Comparison of ENCODE assay signal across 21 cellular contexts in genomic region chr11:86513746-86514373, GRCh38.
"Had no signal": no experiment of that assay in that cellular context is flagged by ENCODE, and none has a peak within 500 bp of the region (broad histone marks: within the 10 kb centered on the region; RNA-seq: fewer than 3 reads in every experiment).

No MANE protein-coding gene starts in this region.

- H3K27me3 ChIP-seq: brain microvascular endothelial cell, gastroesophageal sphincter, right atrium auricular region, transverse colon had no signal

- H3K4me3 Mint-ChIP-seq: activated naive CD8-positive, alpha-beta T cell treated with anti-CD3 and anti-CD28 coated beads, Interleukin-2, amount 10 ng/mL, durations not matched to agents 7 days and 5 days; effector memory CD8-positive, alpha-beta T cell had no signal

- H3K9me3 ChIP-seq: gastroesophageal sphincter, right atrium auricular region, transverse colon had no signal

- ATAC-seq: gastroesophageal sphincter had no signal

- H3K4me3 ChIP-seq: gastroesophageal sphincter, right atrium auricular region, transverse colon had no signal

- H3K27me3 Mint-ChIP-seq: activated naive CD8-positive, alpha-beta T cell treated with anti-CD3 and anti-CD28 coated beads, Interleukin-2, amount 10 ng/mL, durations not matched to agents 7 days and 5 days had no signal

- H3K36me3 Mint-ChIP-seq: activated naive CD8-positive, alpha-beta T cell treated with anti-CD3 and anti-CD28 coated beads, Interleukin-2, amount 10 ng/mL, durations not matched to agents 7 days and 5 days; natural killer cell treated with Interleukin-12 subunit alpha and Interleukin-12 subunit beta and Interleukin-15 and Interleukin-18, amount 100 ng/mL, for 72 hours had no signal

- H3K27ac Mint-ChIP-seq: activated naive CD8-positive, alpha-beta T cell treated with anti-CD3 and anti-CD28 coated beads, Interleukin-2, amount 10 ng/mL, durations not matched to agents 7 days and 5 days; effector memory CD8-positive, alpha-beta T cell; natural killer cell treated with Interleukin-12 subunit alpha and Interleukin-12 subunit beta and Interleukin-15 and Interleukin-18, amount 100 ng/mL, for 72 hours had no signal

- H3K36me3 ChIP-seq: brain microvascular endothelial cell, gastroesophageal sphincter, right atrium auricular region, transverse colon had no signal

- DNase-seq: activated CD4-positive, alpha-beta T cell treated with anti-CD3 and anti-CD28 coated beads, Interleukin-2, amount 50 U/mL, for 1 hour; activated CD8-positive, alpha-beta memory T cell treated with anti-CD3 and anti-CD28 coated beads for 24 hours; activated naive CD4-positive, alpha-beta T cell; activated naive CD8-positive, alpha-beta T cell treated with anti-CD3 and anti-CD28 coated beads, Interleukin-2, amount 10 ng/mL, durations not matched to agents 7 days and 5 days; anterior cingulate cortex; brain microvascular endothelial cell; cerebellar nuclear complex; dermis blood vessel endothelial cell; effector memory CD8-positive, alpha-beta T cell; islet precursor cell; mammary epithelial cell; stimulated activated CD4-positive, alpha-beta T cell treated with anti-CD3 and anti-CD28 coated beads, Interleukin-15, amount 100 ng/mL, for 24 hours; stimulated activated CD4-positive, alpha-beta T cell treated with anti-CD3 and anti-CD28 coated beads, Interleukin-4, amount 100 ng/mL, for 1 hour; stimulated activated naive CD4-positive, alpha-beta T cell treated with Interleukin-2 at 50 U/mL for 16 hours; substantia nigra; T-helper 2 cell; transverse colon had no signal

- H3K27ac ChIP-seq: brain microvascular endothelial cell, epithelial cell of prostate, gastroesophageal sphincter, right atrium auricular region had no signal

- H3K4me1 Mint-ChIP-seq: activated naive CD8-positive, alpha-beta T cell treated with anti-CD3 and anti-CD28 coated beads, Interleukin-2, amount 10 ng/mL, durations not matched to agents 7 days and 5 days had no signal

- H3K9me3 Mint-ChIP-seq: activated naive CD8-positive, alpha-beta T cell treated with anti-CD3 and anti-CD28 coated beads, Interleukin-2, amount 10 ng/mL, durations not matched to agents 7 days and 5 days; effector memory CD8-positive, alpha-beta T cell; natural killer cell treated with Interleukin-12 subunit alpha and Interleukin-12 subunit beta and Interleukin-15 and Interleukin-18, amount 100 ng/mL, for 72 hours had no signal
